9 cellular contexts compared by ENCODE assay signal in the genomic region with DNA sequence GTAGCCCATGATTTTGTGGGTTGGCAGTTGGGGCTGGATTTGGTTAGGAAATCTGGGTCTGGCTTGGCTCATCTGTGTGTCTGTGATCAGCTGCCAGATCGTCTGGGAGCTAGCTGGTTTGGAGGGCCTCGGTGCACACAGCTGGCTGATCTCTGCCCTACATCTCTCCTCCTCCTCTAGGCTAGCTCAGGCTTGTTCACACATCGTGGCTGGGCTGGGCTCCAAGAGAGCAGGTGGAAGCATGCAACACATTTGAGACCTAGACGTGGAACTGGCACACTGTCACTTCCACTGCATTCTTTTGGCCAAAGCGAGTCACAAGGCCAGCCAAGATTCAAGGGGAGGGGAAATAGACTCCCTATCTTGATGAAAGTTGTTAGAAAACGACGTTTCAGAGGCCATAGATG. TPM values are rescaled to one million over a fixed set of nuclear protein-coding genes. Genes with fewer than 3 reads are reported as not detected.
DNase-seq lines count a peak whose midpoint lies in the region; ATAC-seq and TF ChIP-seq lines count a peak whose summit lies in the region.
"Had no signal": no experiment of that assay in that cellular context is flagged by ENCODE, and none has a peak within 500 bp of the region (broad histone marks: within the 10 kb centered on the region; RNA-seq: fewer than 3 reads in every experiment).

No MANE protein-coding gene starts in this region.

- H3K36me3 ChIP-seq in adrenal gland (replicated peaks in 1 of 2) (peaks cover 0 to 67% of the 10 kb centered on the region in 2 donors), tibial artery (peaks cover 64 to 68% (median 68%) of the 10 kb centered on the region in 3 donors)

- no peak overlapping the region for H3K4me3 ChIP-seq in adrenal gland
- no peak overlapping the region for H3K4me3 ChIP-seq in tibial artery
- H3K4me3 ChIP-seq: SJSA1 had no signal

- WGBS in adrenal gland, 4 donors: 11 to 22% (median 18%) methylated on average over 6 to 7 of the region's 7 CpGs

- intact Hi-C loops in adrenal gland (cut with DNase I): no loop called here
- intact Hi-C loops in tibial artery (cut with DNase I; ENCODE audit: low total_unique reads): no loop called here

- H3K27me3 Mint-ChIP-seq in activated naive CD8-positive, alpha-beta T cell treated with anti-CD3 and anti-CD28 coated beads, Interleukin-2, amount 10 ng/mL, durations not matched to agents 7 days and 5 days: no peaks in the 10 kb centered on the region
- no peaks in the 10 kb centered on the region for H3K27me3 Mint-ChIP-seq in activated naive CD8-positive, alpha-beta T cell treated with anti-CD3 and anti-CD28 coated beads for 36 hours

- peaks cover 6 to 16% of the 10 kb centered on the region in 2 donors for H3K4me1 ChIP-seq in adrenal gland (replicated peaks in 1 of 2)
- peaks cover 0 to 16% (median 8%) of the 10 kb centered on the region in 4 donors for H3K4me1 ChIP-seq in tibial artery
- H3K4me1 ChIP-seq: SJSA1 had no signal

- H3K9me3 Mint-ChIP-seq in activated naive CD8-positive, alpha-beta T cell treated with anti-CD3 and anti-CD28 coated beads, Interleukin-2, amount 10 ng/mL, durations not matched to agents 7 days and 5 days: no peaks in the 10 kb centered on the region
- no peaks in the 10 kb centered on the region for H3K9me3 Mint-ChIP-seq in activated naive CD8-positive, alpha-beta T cell treated with anti-CD3 and anti-CD28 coated beads for 36 hours

- TF ChIP-seq POLR2A in adrenal gland (IDR thresholded peaks at IDR 0.05): no peak

- ATAC-seq in activated naive CD8-positive, alpha-beta T cell treated with anti-CD3 and anti-CD28 coated beads, Interleukin-2, amount 10 ng/mL, durations not matched to agents 7 days and 5 days (ENCODE audit: low read depth): no peak
- ATAC-seq in HG03097 (IDR thresholded peaks at IDR 0.05; ENCODE audit: low FRiP score, unreplicated experiment) (no peak), GM21529 (IDR thresholded peaks at IDR 0.05; ENCODE audit: unreplicated experiment) (no peak), HG02981 (IDR thresholded peaks at IDR 0.05; ENCODE audit: unreplicated experiment) (no peak)

- POLR2A ChIA-PET in activated naive CD8-positive, alpha-beta T cell treated with anti-CD3 and anti-CD28 coated beads, Interleukin-2, amount 10 ng/mL, durations not matched to agents 7 days and 5 days (lab: Charles Lee): no interaction called here

- TF ChIP-seq CTCF in adrenal gland (IDR thresholded peaks at IDR 0.05) (no peak), tibial artery (IDR thresholded peaks at IDR 0.05) (no peak)

- H3K27ac ChIP-seq in adrenal gland: peak overlapping the region in 3 of 5 donors; percentile 24 to 43 (median 41)
- H3K27ac ChIP-seq in tibial artery: peak overlapping the region in 1 of 2 donors; percentile 43
- H3K27ac ChIP-seq: SJSA1 had no signal

- H3K9me3 ChIP-seq in adrenal gland (replicated peaks in 1 of 3) (no peaks in the 10 kb centered on the region), tibial artery (no peaks in the 10 kb centered on the region)
- H3K9me3 ChIP-seq: SJSA1 had no signal

- peaks cover 3% of the 10 kb centered on the region for H3K4me1 Mint-ChIP-seq in activated naive CD8-positive, alpha-beta T cell treated with anti-CD3 and anti-CD28 coated beads, Interleukin-2, amount 10 ng/mL, durations not matched to agents 7 days and 5 days
- no peaks in the 10 kb centered on the region for H3K4me1 Mint-ChIP-seq in activated naive CD8-positive, alpha-beta T cell treated with anti-CD3 and anti-CD28 coated beads for 36 hours

- no peak for DNase-seq in activated naive CD8-positive, alpha-beta T cell treated with anti-CD3 and anti-CD28 coated beads, Interleukin-2, amount 10 ng/mL, durations not matched to agents 7 days and 5 days
- DNase-seq in activated naive CD8-positive, alpha-beta T cell treated with anti-CD3 and anti-CD28 coated beads for 36 hours: no peak
- DNase-seq in adrenal gland (peak; percentile 63 to 97 (median 94)), hepatic stellate cell (ENCODE audit: low spot score) (peak; percentile 26), tibial artery (peak; percentile 43 to 71)

- H3K27ac Mint-ChIP-seq in activated naive CD8-positive, alpha-beta T cell treated with anti-CD3 and anti-CD28 coated beads, Interleukin-2, amount 10 ng/mL, durations not matched to agents 7 days and 5 days: peak overlapping the region; percentile 38
- H3K27ac Mint-ChIP-seq in activated naive CD8-positive, alpha-beta T cell treated with anti-CD3 and anti-CD28 coated beads for 36 hours: no peak overlapping the region

- H3K27me3 ChIP-seq in adrenal gland (no peaks in the 10 kb centered on the region), tibial artery (no peaks in the 10 kb centered on the region)
- H3K27me3 ChIP-seq: SJSA1 had no signal

- peaks cover 22% of the 10 kb centered on the region for H3K36me3 Mint-ChIP-seq in activated naive CD8-positive, alpha-beta T cell treated with anti-CD3 and anti-CD28 coated beads, Interleukin-2, amount 10 ng/mL, durations not matched to agents 7 days and 5 days
- peaks cover 9% of the 10 kb centered on the region for H3K36me3 Mint-ChIP-seq in activated naive CD8-positive, alpha-beta T cell treated with anti-CD3 and anti-CD28 coated beads for 36 hours

- no peak overlapping the region for H3K4me3 Mint-ChIP-seq in activated naive CD8-positive, alpha-beta T cell treated with anti-CD3 and anti-CD28 coated beads, Interleukin-2, amount 10 ng/mL, durations not matched to agents 7 days and 5 days
- H3K4me3 Mint-ChIP-seq in activated naive CD8-positive, alpha-beta T cell treated with anti-CD3 and anti-CD28 coated beads for 36 hours: no peak overlapping the region

RNA-seq across cellular contexts. Expression of a gene that starts 15.9 kb away (rescaled TPM):
- 10 to 100 TPM; 32.7 to 37.4 TPM for total RNA-seq in activated naive CD8-positive, alpha-beta T cell treated with anti-CD3 and anti-CD28 coated beads, Interleukin-2, amount 10 ng/mL, durations not matched to agents 7 days and 5 days
- 10 to 100 TPM; 31.5 to 31.9 TPM for total RNA-seq in activated naive CD8-positive, alpha-beta T cell treated with anti-CD3 and anti-CD28 coated beads for 36 hours
- 10 to 100 TPM in 6 of 8 donors, 1 to 10 TPM in 2; 6.3 to 29.9 (median 16.9) TPM for total RNA-seq in adrenal gland
- polyA plus RNA-seq in adrenal gland: 10 to 100 TPM; 32.8 to 54.1 (median 37.5) TPM

RNA-seq across cellular contexts. Expression of a gene that starts 16.0 kb away (rescaled TPM):
- 10 to 100 TPM; 11.4 to 12.4 TPM for total RNA-seq in activated naive CD8-positive, alpha-beta T cell treated with anti-CD3 and anti-CD28 coated beads, Interleukin-2, amount 10 ng/mL, durations not matched to agents 7 days and 5 days
- 10 to 100 TPM; 26.8 to 29.2 TPM for total RNA-seq in activated naive CD8-positive, alpha-beta T cell treated with anti-CD3 and anti-CD28 coated beads for 36 hours
- 10 to 100 TPM in 7 of 8 donors, 1 to 10 TPM in 1; 3.6 to 20.7 (median 11.9) TPM for total RNA-seq in adrenal gland
- polyA plus RNA-seq in adrenal gland: 10 to 100 TPM in 2 of 3 donors, 1 to 10 TPM in 1; 7.1 to 25.4 (median 19.3) TPM

Comparison
In these comparisons a context has a peak if more than half of its experiments do, and no peak if none do; other contexts are left out.
1. DNase-seq: peak in adrenal gland (7 of 7), hepatic stellate cell (single experiment) and tibial artery (2 of 2); none in activated naive CD8-positive, alpha-beta T cell treated with anti-CD3 and anti-CD28 coated beads, Interleukin-2, amount 10 ng/mL, durations not matched to agents 7 days and 5 days (single experiment) and activated naive CD8-positive, alpha-beta T cell treated with anti-CD3 and anti-CD28 coated beads for 36 hours (single experiment).